Comparison of ENCODE assay signal across 7 cellular contexts in the genomic region with DNA sequence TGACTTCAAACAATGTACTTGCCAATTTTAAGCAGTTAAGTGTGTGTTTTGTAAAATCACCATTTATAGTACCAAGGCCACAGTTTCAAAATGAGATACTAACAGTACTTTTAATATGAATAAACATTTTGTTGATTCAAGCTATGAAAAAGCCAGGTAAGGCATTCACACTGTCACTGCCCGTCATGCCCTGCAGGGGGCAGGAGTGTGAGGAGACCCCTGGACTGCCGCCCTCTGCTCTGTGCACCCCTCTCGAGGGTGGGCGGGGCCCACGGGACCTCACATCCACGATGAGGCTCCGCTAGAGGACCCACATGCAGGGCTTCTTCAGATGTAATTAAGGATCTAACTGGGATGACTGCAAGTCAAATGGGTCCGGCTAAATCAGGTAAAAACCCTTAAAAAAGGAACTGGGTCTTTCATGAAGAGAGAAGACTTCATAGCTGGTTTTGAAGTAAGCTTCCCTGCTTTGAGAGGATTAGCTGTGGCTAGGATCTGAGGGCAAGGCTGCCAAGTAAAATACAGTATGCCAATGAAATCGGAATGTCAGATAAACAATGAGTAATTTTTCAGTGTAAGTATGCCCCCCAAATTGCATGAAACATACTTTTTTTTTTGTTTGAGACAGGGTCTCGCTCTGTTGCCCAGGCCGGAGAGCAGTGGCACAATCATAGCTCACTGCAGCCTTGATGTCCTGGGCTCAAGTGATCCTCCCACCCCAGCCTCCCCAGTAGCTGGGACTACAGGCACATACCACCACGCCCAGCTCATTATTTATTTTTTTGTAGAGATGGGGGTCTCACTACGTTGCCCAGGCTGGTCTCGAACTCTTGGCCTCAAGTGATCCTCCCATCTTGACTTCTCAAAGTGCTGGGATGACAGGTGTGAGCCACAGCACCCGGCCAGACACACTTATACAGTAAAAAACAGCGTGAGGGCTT.
DNase-seq lines count a peak whose midpoint lies in the region; TF ChIP-seq lines count a peak whose summit lies in the region.

No MANE protein-coding gene starts in this region.

- no peak overlapping the region for H3K4me3 ChIP-seq in NB4 (ENCODE audit: low read depth, low read length)
- no peak overlapping the region for H3K4me3 ChIP-seq in choroid plexus epithelial cell (ENCODE audit: low read depth, low read length)
- H3K4me3 ChIP-seq in neutrophil (ENCODE audit: low read depth in 1 of 2, low read length in 1 of 2), result no peak overlapping the region

- no peaks in the 10 kb centered on the region for H3K4me1 ChIP-seq in neutrophil (ENCODE audit: control insufficient read depth in 1 of 2, insufficient read depth in 1 of 2, low read depth in 1 of 2, low read length in 1 of 2)

- peaks cover 98% of the 10 kb centered on the region for H3K36me3 ChIP-seq in neutrophil

- CTCF ChIA-PET in GM10248 (lab: Yijun Ruan, JAX), result interaction anchor here (0.8 to 4.1 kb wide), 14 partner anchors 9 to 102 kb away, joined by 3 to 29 read pairs (median 7); partner anchors contain the start of gene DIDO1

- H3K9me3 ChIP-seq in neutrophil, result no peaks in the 10 kb centered on the region

- no peaks in the 10 kb centered on the region for H3K27me3 ChIP-seq in neutrophil

- DNase-seq in GM10248 (ENCODE audit: extremely low spot score) (no peak), NB4 (ENCODE audit: low read depth) (peak; percentile 44), choroid plexus epithelial cell (ENCODE audit: low read depth) (no peak), OCI-M2 (lab: John Stamatoyannopoulos, UW; ENCODE audit: unreplicated experiment) (no peak), C1 segment of cervical spinal cord (lab: John Stamatoyannopoulos, UW) (no peak), RPMI8226 (no peak)

- peak; percentile 33 for TF ChIP-seq CTCF in GM10248 (IDR thresholded peaks at IDR 0.05; ENCODE audit: control extremely low read depth, extremely low read depth, low read depth, missing control alignments)
- TF ChIP-seq CTCF in NB4 (IDR thresholded peaks at IDR 0.05; ENCODE audit: low read depth, low read length), result peak; percentile 57
- TF ChIP-seq CTCF in choroid plexus epithelial cell (conservative IDR thresholded peaks at IDR 0.05; ENCODE audit: low read depth, low read length), result peak; percentile 68
- TF ChIP-seq CTCF in neutrophil (IDR thresholded peaks at IDR 0.05), result peak; percentile 15

- no peak overlapping the region for H3K27ac ChIP-seq in neutrophil

- POLR2A ChIA-PET in GM10248 (lab: Yijun Ruan, JAX), result no interaction called here

- no peak for TF ChIP-seq POLR2A in NB4 (IDR thresholded peaks at IDR 0.05; ENCODE audit: extremely low read depth, insufficient read length)

Comparison
In these comparisons a context has a peak if more than half of its experiments do, and no peak if none do; other contexts are left out.
1. CTCF ChIP-seq: peak in every context shown above with its lines; median percentile 68 in choroid plexus epithelial cell; 57 in NB4; 33 in GM10248; 15 in neutrophil.